In the genomic region with DNA sequence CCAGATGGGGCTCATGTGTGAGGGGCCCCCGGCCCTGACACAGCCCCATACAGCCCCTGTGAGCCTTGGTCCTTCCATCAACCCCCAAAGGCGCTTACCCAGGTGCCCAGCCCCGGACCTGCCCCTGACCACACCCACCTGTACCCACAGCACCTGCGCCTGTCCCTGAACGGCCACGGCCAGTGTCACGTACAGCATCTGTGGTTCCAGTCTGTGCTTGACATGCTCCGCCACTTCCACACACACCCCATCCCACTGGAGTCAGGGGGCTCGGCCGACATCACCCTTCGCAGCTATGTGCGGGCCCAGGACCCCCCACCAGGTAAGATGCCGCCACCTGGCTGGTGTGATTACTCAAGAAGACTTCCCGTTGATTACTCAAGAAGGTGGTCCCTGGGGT, we compare ENCODE assay signal across 19 cellular contexts. TPM values are rescaled to one million over a fixed set of nuclear protein-coding genes. Genes with fewer than 3 reads are reported as not detected.
"Had no signal": no experiment of that assay in that cellular context is flagged by ENCODE, and none has a peak within 500 bp of the region (broad histone marks: within the 10 kb centered on the region; RNA-seq: fewer than 3 reads in every experiment).

No MANE protein-coding gene starts in this region.

- H3K27ac ChIP-seq: ascending aorta, dorsolateral prefrontal cortex, gastroesophageal sphincter, neutrophil, tibial artery, vagina had no signal

- H3K27ac Mint-ChIP-seq: activated CD4-positive, alpha-beta memory T cell treated with anti-CD3 and anti-CD28 coated beads for 36 hours; activated CD8-positive, alpha-beta memory T cell treated with anti-CD3 and anti-CD28 coated beads, Interleukin-2, amount 10 ng/mL, durations not matched to agents 7 days and 5 days; activated naive CD4-positive, alpha-beta T cell treated with anti-CD3 and anti-CD28 coated beads, Interleukin-2, amount 10 ng/mL, durations not matched to agents 7 days and 5 days had no signal

- H3K9me3 Mint-ChIP-seq: activated CD4-positive, alpha-beta memory T cell treated with anti-CD3 and anti-CD28 coated beads for 36 hours; activated naive CD4-positive, alpha-beta T cell treated with anti-CD3 and anti-CD28 coated beads, Interleukin-2, amount 10 ng/mL, durations not matched to agents 7 days and 5 days; stimulated activated memory B cell treated with anti-CD40 and anti-IgM and Interleukin-4, amounts not matched to agents 10 μg/mL and 1 μg/mL and 100 μg/mL, for 72 hours had no signal

- DNase-seq: activated CD4-positive, alpha-beta memory T cell treated with anti-CD3 and anti-CD28 coated beads for 36 hours; activated CD4-positive, alpha-beta T cell treated with anti-CD3 and anti-CD28 coated beads for 1 hour; activated CD8-positive, alpha-beta memory T cell treated with anti-CD3 and anti-CD28 coated beads, Interleukin-2, amount 10 ng/mL, durations not matched to agents 7 days and 5 days; activated naive CD4-positive, alpha-beta T cell treated with anti-CD3 and anti-CD28 coated beads, Interleukin-2, amount 10 ng/mL, durations not matched to agents 7 days and 5 days; activated T-cell treated with anti-CD3 and anti-CD28 coated beads, Interleukin-2, amount 50 U/mL, for 1 hour; dorsolateral prefrontal cortex; erythroblast; heart right ventricle; left cardiac atrium; stimulated activated CD4-positive, alpha-beta T cell treated with anti-CD3 and anti-CD28 coated beads, Interleukin-2, amount 100 ng/mL, for 48 hours; tibial artery had no signal

- H3K36me3 Mint-ChIP-seq: activated CD4-positive, alpha-beta memory T cell treated with anti-CD3 and anti-CD28 coated beads for 36 hours; activated CD8-positive, alpha-beta memory T cell treated with anti-CD3 and anti-CD28 coated beads, Interleukin-2, amount 10 ng/mL, durations not matched to agents 7 days and 5 days; activated naive CD4-positive, alpha-beta T cell treated with anti-CD3 and anti-CD28 coated beads, Interleukin-2, amount 10 ng/mL, durations not matched to agents 7 days and 5 days had no signal

- H3K4me3 Mint-ChIP-seq: activated CD4-positive, alpha-beta memory T cell treated with anti-CD3 and anti-CD28 coated beads for 36 hours; activated CD8-positive, alpha-beta memory T cell treated with anti-CD3 and anti-CD28 coated beads, Interleukin-2, amount 10 ng/mL, durations not matched to agents 7 days and 5 days; activated naive CD4-positive, alpha-beta T cell treated with anti-CD3 and anti-CD28 coated beads, Interleukin-2, amount 10 ng/mL, durations not matched to agents 7 days and 5 days; stimulated activated memory B cell treated with anti-CD40 and anti-IgM and Interleukin-4, amounts not matched to agents 10 μg/mL and 1 μg/mL and 100 μg/mL, for 72 hours had no signal

- H3K36me3 ChIP-seq: breast epithelium, neutrophil, vagina had no signal

- H3K4me1 Mint-ChIP-seq: activated CD8-positive, alpha-beta memory T cell treated with anti-CD3 and anti-CD28 coated beads, Interleukin-2, amount 10 ng/mL, durations not matched to agents 7 days and 5 days; activated naive CD4-positive, alpha-beta T cell treated with anti-CD3 and anti-CD28 coated beads, Interleukin-2, amount 10 ng/mL, durations not matched to agents 7 days and 5 days had no signal

- ATAC-seq: activated CD8-positive, alpha-beta memory T cell treated with anti-CD3 and anti-CD28 coated beads, Interleukin-2, amount 10 ng/mL, durations not matched to agents 7 days and 5 days; gastroesophageal sphincter; stimulated activated memory B cell treated with anti-CD40 and anti-IgM and Interleukin-4, amounts not matched to agents 10 μg/mL and 1 μg/mL and 100 μg/mL, for 72 hours had no signal

- H3K27me3 Mint-ChIP-seq: stimulated activated memory B cell treated with anti-CD40 and anti-IgM and Interleukin-4, amounts not matched to agents 10 μg/mL and 1 μg/mL and 100 μg/mL, for 72 hours had no signal

- H3K9me3 ChIP-seq: ascending aorta, breast epithelium, gastroesophageal sphincter, heart right ventricle, neutrophil, tibial artery, vagina had no signal

- H3K4me3 ChIP-seq: ascending aorta, breast epithelium, dorsolateral prefrontal cortex, gastroesophageal sphincter, heart right ventricle, lung, tibial artery, vagina had no signal

- H3K27me3 ChIP-seq: ascending aorta, breast epithelium, vagina had no signal

- H3K4me1 ChIP-seq: ascending aorta, breast epithelium, gastroesophageal sphincter, tibial artery, vagina had no signal

RNA-seq across cellular contexts. Expression of a gene that starts 36.1 kb away (rescaled TPM):
- total RNA-seq: activated CD4-positive, alpha-beta memory T cell treated with anti-CD3 and anti-CD28 coated beads for 36 hours; activated CD8-positive, alpha-beta memory T cell treated with anti-CD3 and anti-CD28 coated beads, Interleukin-2, amount 10 ng/mL, durations not matched to agents 7 days and 5 days; ascending aorta; gastroesophageal sphincter; heart right ventricle; left cardiac atrium; lung; renal cortical epithelial cell; vagina had no signal
